Comparison of ENCODE assay signal across 18 cellular contexts in the genomic region with DNA sequence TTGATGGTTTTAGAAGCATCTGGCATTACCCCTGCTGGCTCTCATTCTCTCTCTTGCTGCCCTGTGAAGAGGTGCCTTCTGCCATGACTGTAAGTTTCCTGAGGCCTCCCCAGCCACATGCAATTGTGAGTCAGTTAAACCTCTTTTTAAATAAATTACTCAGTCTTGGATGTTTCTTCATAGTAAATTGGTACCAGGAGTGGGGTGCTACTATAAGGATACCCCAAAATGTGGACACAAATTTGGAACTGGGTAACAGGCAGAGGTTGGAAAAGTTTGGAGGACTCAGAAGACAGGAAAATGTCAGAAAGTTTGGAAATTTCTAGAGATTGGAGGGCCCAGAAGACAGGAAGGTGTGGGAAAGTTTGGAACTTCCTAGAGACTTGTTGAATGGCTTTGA. TPM values are rescaled to one million over a fixed set of nuclear protein-coding genes. Genes with fewer than 3 reads are reported as not detected.
"Had no signal": no experiment of that assay in that cellular context is flagged by ENCODE, and none has a peak within 500 bp of the region (broad histone marks: within the 10 kb centered on the region; RNA-seq: fewer than 3 reads in every experiment).

No MANE protein-coding gene starts in this region.

RNA-seq across cellular contexts. Expression of a gene that starts 42.4 kb away (rescaled TPM):
- total RNA-seq: activated naive CD4-positive, alpha-beta T cell treated with anti-CD3 and anti-CD28 coated beads for 36 hours; activated naive CD4-positive, alpha-beta T cell treated with anti-CD3 and anti-CD28 coated beads, Interleukin-2, amount 50 U/mL, for 72 hours; activated naive CD8-positive, alpha-beta T cell treated with anti-CD3 and anti-CD28 coated beads for 36 hours; activated T-cell treated with anti-CD3 and anti-CD28 coated beads, Interleukin-2, amount 50 U/mL, for 4 hours; activated T-cell treated with anti-CD3 and anti-CD28 coated beads, Interleukin-2, amount 50 U/mL, for 72 hours; activated T-helper 1 cell treated with anti-CD3 and anti-CD28 coated beads, Interleukin-12 subunit alpha, Interleukin-12 subunit beta, Interleukin-2, Interleukin-4 antibody, amounts not matched to agents 30 ng/mL and 10 ng/mL and 1 ng/mL, durations not matched to agents 14 hours and 24 hours and 36 hours; activated T-helper 17 cell treated with anti-CD3 and anti-CD28 coated beads, Interleukin-2, amount 50 U/mL, for 72 hours; activated T-helper 2 cell treated with anti-CD3 and anti-CD28 coated beads, Interferon-gamma antibody, Interleukin-2, Interleukin-4, amounts not matched to agents 10 μg/mL and 5 μg/mL and 100 μg/mL, durations not matched to agents 14 hours and 24 hours and 36 hours; adrenal gland; ascending aorta; astrocyte; body of pancreas; breast epithelium; bronchial epithelial cell; cardiac muscle cell; chondrocyte had no signal
- polyA plus RNA-seq: adipose tissue, adrenal gland, aorta had no signal
